In the genomic region with DNA sequence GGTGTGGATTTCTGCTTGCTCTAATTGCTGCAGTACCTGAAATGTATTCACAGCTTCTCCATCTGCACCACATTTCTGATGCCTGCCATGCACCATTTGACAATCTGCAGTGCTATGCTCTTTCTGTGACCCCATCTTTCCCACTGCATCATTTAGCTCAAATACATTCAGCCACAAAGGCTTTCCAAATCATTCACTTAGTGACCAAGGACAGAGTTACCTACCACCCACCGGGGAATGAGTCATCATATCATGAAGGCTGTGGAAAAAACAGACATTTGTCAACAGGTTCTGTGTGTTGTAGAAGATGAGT, we compare ENCODE assay signal across 10 cellular contexts.
A peak's percentile ranks its signal among the peaks of the same experiment; 100 is the strongest.
DNase-seq lines count a peak whose midpoint lies in the region; ATAC-seq, FAIRE-seq and TF ChIP-seq lines count a peak whose summit lies in the region.
"Had no signal": no experiment of that assay in that cellular context is flagged by ENCODE, and none has a peak within 500 bp of the region (broad histone marks: within the 10 kb centered on the region; RNA-seq: fewer than 3 reads in every experiment).

No MANE protein-coding gene starts in this region.

- TF ChIP-seq CTCF in HepG2 (CRISPR knock-in tag; IDR thresholded peaks at IDR 0.05) = no peak

- H3K4me1 ChIP-seq in HepG2 (ENCODE audit: insufficient read depth, low read length) = no peaks in the 10 kb centered on the region
- H3K4me1 ChIP-seq: right atrium auricular region had no signal

- no peak overlapping the region for H3K9ac ChIP-seq in HepG2 (ENCODE audit: insufficient read depth, low read depth, low read length)

- H3K36me3 ChIP-seq in HepG2 (replicated peaks in 1 of 2; ENCODE audit: control insufficient read depth in 1 of 2, insufficient read depth in 2 of 2, low read length in 2 of 2) = no peaks in the 10 kb centered on the region
- H3K36me3 ChIP-seq: right atrium auricular region had no signal

- H3K4me2 ChIP-seq in HepG2 (ENCODE audit: low read depth, low read length) = no peak overlapping the region

- ATAC-seq in GM18519 (IDR thresholded peaks at IDR 0.05; ENCODE audit: low FRiP score, unreplicated experiment) = peak; percentile 34
- ATAC-seq in HepG2 = no peak
- ATAC-seq in GM21381 (IDR thresholded peaks at IDR 0.05; ENCODE audit: unreplicated experiment) = no peak

- no peak for FAIRE-seq in HepG2 (lab: Jason Lieb, UNC)

- H3K27ac ChIP-seq in HepG2 (ENCODE audit: extremely low read length, insufficient read depth, low read length) = no peak overlapping the region
- H3K27ac ChIP-seq: right atrium auricular region had no signal

- in situ Hi-C loops in HepG2 (cut with HindIII; ENCODE audit: extremely low pct_ligation_motif_present, low pct_unique_long_range_greater_than_20kb) = no loop called here

- TF ChIP-seq RAD21 in HepG2 (CRISPR knock-in tag; IDR thresholded peaks at IDR 0.05) = no peak

- TF ChIP-seq EP300 in HepG2 (IDR thresholded peaks at IDR 0.05; ENCODE audit: low read depth in 2 of 2, low read length in 2 of 2) (no peak), HepG2 (CRISPR knock-in tag; IDR thresholded peaks at IDR 0.05; ENCODE audit: borderline replicate concordance) (no peak)

- H3K27me3 ChIP-seq in HepG2 (ENCODE audit: control insufficient read depth in 1 of 2, insufficient read depth in 2 of 2, low read length in 2 of 2) = no peaks in the 10 kb centered on the region
- H3K27me3 ChIP-seq: right atrium auricular region had no signal

- peaks cover 53% of the 10 kb centered on the region for H3K9me3 ChIP-seq in HepG2 (ENCODE audit: low read length)

- POLR2A ChIA-PET in HepG2 (lab: Yijun Ruan, JAX) = no interaction called here

- CTCF ChIA-PET in HepG2 (lab: Yijun Ruan, JAX; ENCODE audit: low intra/inter-chr PET ratio, low total read pairs) = no interaction called here

- BruUV-seq in HepG2 (replicated peaks; lab: Mats Ljungman, UMichigan) = no TSS peak

- WGBS in HepG2 (ENCODE audit: low lambda C conversion rate) = 0% methylated on average over 1 of the region's 1 CpG

- TF ChIP-seq POLR2A in HepG2 (IDR thresholded peaks at IDR 0.05; ENCODE audit: insufficient read depth in 1 of 2, low read depth in 2 of 2, low read length in 2 of 2) = no peak

- H3K4me3 ChIP-seq in HepG2 (replicated peaks in 1 of 3; ENCODE audit: insufficient read depth in 1 of 3, low read depth in 2 of 3, low read length in 3 of 3) = no peak overlapping the region
- H3K4me3 ChIP-seq: right atrium auricular region had no signal

- intact Hi-C loops in HepG2 (cut with micrococcal nuclease; ENCODE audit: unreplicated experiment) = no loop called here

- H3K79me2 ChIP-seq in HepG2 (ENCODE audit: insufficient read depth, low read length) = no peaks in the 10 kb centered on the region

- no peaks in the 10 kb centered on the region for H4K20me1 ChIP-seq in HepG2 (ENCODE audit: insufficient read depth, low read length)

- DNase-seq in A172 (ENCODE audit: low spot score) (peak; percentile 37), HT-29 (ENCODE audit: low spot score) (peak; percentile 4), cerebellum (ENCODE audit: low spot score) (peak; percentile 47), HepG2 (ENCODE audit: low spot score) (no peak), SHP77 treated with DMSO at 0.1 percent for 48 hours (lab: John Stamatoyannopoulos, UW) (no peak)
- no peak for DNase-seq in stimulated activated CD8-positive, alpha-beta memory T cell treated with anti-CD3 and anti-CD28 coated beads, Interleukin-4, amount 100 ng/mL, for 48 hours
- DNase-seq: activated CD4-positive, alpha-beta T cell treated with anti-CD3 and anti-CD28 coated beads for 4 hours had no signal

- no peak overlapping the region for H2AFZ ChIP-seq in HepG2 (ENCODE audit: low read length)

TF ChIP-seq in HepG2, 621 proteins besides CTCF, POLR2A, EP300 and RAD21:
- TF ChIP-seq CCAR2 (optimal IDR thresholded peaks at IDR 0.05; ENCODE audit: low read depth, low read length) = no peak

Comparison
In these comparisons a context has a peak if more than half of its experiments do, and no peak if none do; other contexts are left out.
1. DNase-seq: peak in A172 (single experiment), HT-29 (single experiment) and cerebellum (single experiment); none in HepG2 (single experiment), stimulated activated CD8-positive, alpha-beta memory T cell treated with anti-CD3 and anti-CD28 coated beads, Interleukin-4, amount 100 ng/mL, for 48 hours (single experiment) and SHP77 treated with DMSO at 0.1 percent for 48 hours (single experiment).